ENCODE assay signal across 1 cellular context in the genomic region with DNA sequence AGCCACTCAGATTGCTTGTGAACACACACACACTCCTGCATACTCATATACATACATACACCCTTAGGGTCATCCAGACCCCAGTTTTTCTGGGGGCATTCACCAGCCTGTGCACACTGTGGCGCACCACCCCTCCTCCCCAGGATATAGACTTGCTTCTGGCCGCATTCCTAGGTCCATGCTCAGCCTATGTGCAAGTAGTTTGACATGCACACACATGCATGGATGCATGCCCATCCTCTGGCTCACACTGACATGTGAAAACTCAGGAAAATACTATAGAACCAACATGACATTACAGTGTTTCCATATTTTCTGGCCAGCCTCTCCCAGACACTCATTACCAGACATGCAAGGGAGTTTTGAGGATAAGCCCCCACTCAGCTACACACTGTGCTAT.
TF ChIP-seq lines count a peak whose summit lies in the region.

No MANE protein-coding gene starts in this region.

TF ChIP-seq in H1, 55 proteins besides CTCF, POLR2A, EP300 and RAD21:
- TF ChIP-seq SIN3A (conservative IDR thresholded peaks at IDR 0.05 in 1 of 2, IDR thresholded peaks at IDR 0.05 in 1 of 2; ENCODE audit: low read depth in 1 of 2, low read length in 2 of 2) (no peak), GABPA (IDR thresholded peaks at IDR 0.05; ENCODE audit: borderline replicate concordance, insufficient read depth, low read length) (no peak)
